In genomic region chr5:51172853-51173635, GRCh38 we compare ENCODE assay signal across 17 cellular contexts.
A peak's percentile ranks its signal among the peaks of the same experiment; 100 is the strongest.
DNase-seq lines count a peak whose midpoint lies in the region; TF ChIP-seq lines count a peak whose summit lies in the region.
"Had no signal": no experiment of that assay in that cellular context is flagged by ENCODE, and none has a peak within 500 bp of the region (broad histone marks: within the 10 kb centered on the region; RNA-seq: fewer than 3 reads in every experiment).

No MANE protein-coding gene starts in this region.

- peaks cover 16% of the 10 kb centered on the region for H3K4me1 Mint-ChIP-seq in brain
- H3K4me1 Mint-ChIP-seq: activated naive CD8-positive, alpha-beta T cell treated with anti-CD3 and anti-CD28 coated beads, Interleukin-2, amount 50 U/mL, for 24 hours; activated T-helper 17 cell treated with anti-CD3 and anti-CD28 coated beads, Interleukin-2, amount 50 U/mL, for 72 hours; memory B cell; natural killer cell had no signal

- peak overlapping the region in 4 of 5 experiments; percentile 5 to 47 (median 9) for H3K4me3 Mint-ChIP-seq in brain
- H3K4me3 Mint-ChIP-seq: activated naive CD8-positive, alpha-beta T cell treated with anti-CD3 and anti-CD28 coated beads, Interleukin-2, amount 50 U/mL, for 24 hours; activated T-helper 17 cell treated with anti-CD3 and anti-CD28 coated beads, Interleukin-2, amount 50 U/mL, for 72 hours; memory B cell; natural killer cell; T-helper 2 cell treated with Interferon-gamma antibody and Interleukin-4, amounts not matched to agents 5 μg/mL and 100 μg/mL, for 36 hours had no signal

- H3K27ac Mint-ChIP-seq in brain: no peak overlapping the region
- H3K27ac Mint-ChIP-seq: activated naive CD8-positive, alpha-beta T cell treated with anti-CD3 and anti-CD28 coated beads, Interleukin-2, amount 50 U/mL, for 24 hours; activated T-helper 17 cell treated with anti-CD3 and anti-CD28 coated beads, Interleukin-2, amount 50 U/mL, for 72 hours; memory B cell; natural killer cell; T-helper 2 cell treated with Interferon-gamma antibody and Interleukin-4, amounts not matched to agents 5 μg/mL and 100 μg/mL, for 36 hours had no signal

- no peaks in the 10 kb centered on the region for H3K36me3 Mint-ChIP-seq in brain
- H3K36me3 Mint-ChIP-seq: memory B cell, natural killer cell had no signal

- no peaks in the 10 kb centered on the region for H3K9me3 Mint-ChIP-seq in brain
- H3K9me3 Mint-ChIP-seq: memory B cell; T-helper 2 cell treated with Interferon-gamma antibody and Interleukin-4, amounts not matched to agents 5 μg/mL and 100 μg/mL, for 36 hours had no signal

- DNase-seq in NCI-H1092 treated with DMSO at 0.1 percent for 48 hours (lab: John Stamatoyannopoulos, UW) (peak; percentile 93), NCI-H2171 (lab: John Stamatoyannopoulos, UW) (peak; percentile 95), retina (peak; percentile 54), NCI-H2029 treated with DMSO at 0.1 percent for 48 hours (lab: John Stamatoyannopoulos, UW) (no peak), NAMALWA (ENCODE audit: low spot score) (no peak), germinal center (ENCODE audit: low spot score) (no peak)
- DNase-seq: activated CD4-positive, CD25-positive, alpha-beta regulatory T cell; activated CD8-positive, alpha-beta memory T cell treated with anti-CD3 and anti-CD28 coated beads for 24 hours; activated naive CD8-positive, alpha-beta T cell treated with anti-CD3 and anti-CD28 coated beads, Interleukin-2, amount 50 U/mL, for 24 hours; GDM1; GM23248; natural killer cell; NCI-H2029 had no signal

- no peak for TF ChIP-seq CTCF in brain (conservative IDR thresholded peaks at IDR 0.05)

- no peaks in the 10 kb centered on the region for H3K27me3 Mint-ChIP-seq in brain
- H3K27me3 Mint-ChIP-seq: activated naive CD8-positive, alpha-beta T cell treated with anti-CD3 and anti-CD28 coated beads, Interleukin-2, amount 50 U/mL, for 24 hours; activated T-helper 17 cell treated with anti-CD3 and anti-CD28 coated beads, Interleukin-2, amount 50 U/mL, for 72 hours; memory B cell had no signal

Comparison
In these comparisons a context has a peak if more than half of its experiments do, and no peak if none do; other contexts are left out.
1. DNase-seq: peak in NCI-H1092 treated with DMSO at 0.1 percent for 48 hours (single experiment), NCI-H2171 (single experiment) and retina (single experiment); none in NCI-H2029 treated with DMSO at 0.1 percent for 48 hours (single experiment), NAMALWA (single experiment) and germinal center (single experiment).